ENCODE assay signal across 1 cellular context in the genomic region with DNA sequence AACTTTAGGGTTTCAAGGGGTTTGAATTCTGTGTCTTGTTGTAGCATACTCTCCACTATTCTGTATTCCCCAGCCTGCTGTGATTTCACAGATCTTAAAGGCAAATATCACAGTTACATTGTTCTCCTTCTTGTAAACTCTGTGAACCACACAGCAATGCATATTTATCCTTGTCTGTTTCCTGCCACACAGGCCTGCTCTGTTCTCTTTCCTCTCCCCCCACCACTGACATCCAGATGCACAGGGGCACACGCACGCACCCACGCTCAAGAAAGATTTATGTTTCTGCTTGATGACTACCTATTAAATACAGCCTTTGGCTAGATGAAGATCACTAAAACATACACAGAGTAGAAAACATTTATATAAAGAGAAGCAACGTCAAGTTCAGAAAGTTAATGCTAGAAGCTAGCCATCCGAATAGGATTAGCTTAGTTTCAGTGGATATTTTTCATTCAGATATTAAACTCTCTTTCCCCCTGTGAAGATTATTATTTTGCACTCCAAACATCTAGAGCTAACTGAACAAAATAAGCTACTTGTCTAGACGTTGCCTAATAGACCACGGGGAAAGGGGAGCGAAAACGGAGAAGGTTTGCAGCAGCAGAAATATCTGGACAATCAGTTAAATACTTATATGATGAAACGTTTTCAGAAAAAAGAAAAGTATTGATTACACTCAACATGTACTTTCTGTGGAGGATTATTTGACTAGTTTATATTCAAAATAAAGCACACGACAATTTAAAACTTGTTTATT.
TF ChIP-seq lines count a peak whose summit lies in the region.

No MANE protein-coding gene starts in this region.

TF ChIP-seq in neural cell, 6 proteins besides CTCF, POLR2A, EP300 and RAD21 (continued from another document):
- TF ChIP-seq, protein P1, sequence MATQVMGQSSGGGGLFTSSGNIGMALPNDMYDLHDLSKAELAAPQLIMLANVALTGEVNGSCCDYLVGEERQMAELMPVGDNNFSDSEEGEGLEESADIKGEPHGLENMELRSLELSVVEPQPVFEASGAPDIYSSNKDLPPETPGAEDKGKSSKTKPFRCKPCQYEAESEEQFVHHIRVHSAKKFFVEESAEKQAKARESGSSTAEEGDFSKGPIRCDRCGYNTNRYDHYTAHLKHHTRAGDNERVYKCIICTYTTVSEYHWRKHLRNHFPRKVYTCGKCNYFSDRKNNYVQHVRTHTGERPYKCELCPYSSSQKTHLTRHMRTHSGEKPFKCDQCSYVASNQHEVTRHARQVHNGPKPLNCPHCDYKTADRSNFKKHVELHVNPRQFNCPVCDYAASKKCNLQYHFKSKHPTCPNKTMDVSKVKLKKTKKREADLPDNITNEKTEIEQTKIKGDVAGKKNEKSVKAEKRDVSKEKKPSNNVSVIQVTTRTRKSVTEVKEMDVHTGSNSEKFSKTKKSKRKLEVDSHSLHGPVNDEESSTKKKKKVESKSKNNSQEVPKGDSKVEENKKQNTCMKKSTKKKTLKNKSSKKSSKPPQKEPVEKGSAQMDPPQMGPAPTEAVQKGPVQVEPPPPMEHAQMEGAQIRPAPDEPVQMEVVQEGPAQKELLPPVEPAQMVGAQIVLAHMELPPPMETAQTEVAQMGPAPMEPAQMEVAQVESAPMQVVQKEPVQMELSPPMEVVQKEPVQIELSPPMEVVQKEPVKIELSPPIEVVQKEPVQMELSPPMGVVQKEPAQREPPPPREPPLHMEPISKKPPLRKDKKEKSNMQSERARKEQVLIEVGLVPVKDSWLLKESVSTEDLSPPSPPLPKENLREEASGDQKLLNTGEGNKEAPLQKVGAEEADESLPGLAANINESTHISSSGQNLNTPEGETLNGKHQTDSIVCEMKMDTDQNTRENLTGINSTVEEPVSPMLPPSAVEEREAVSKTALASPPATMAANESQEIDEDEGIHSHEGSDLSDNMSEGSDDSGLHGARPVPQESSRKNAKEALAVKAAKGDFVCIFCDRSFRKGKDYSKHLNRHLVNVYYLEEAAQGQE (IDR thresholded peaks at IDR 0.05; ENCODE audit: borderline replicate concordance): no peak
- TF ChIP-seq EZH2 (IDR thresholded peaks at IDR 0.05; ENCODE audit: borderline replicate concordance, insufficient read depth, low read length, poor library complexity, severe bottlenecking) (no peak), SMC3 (conservative IDR thresholded peaks at IDR 0.05; ENCODE audit: poor library complexity) (no peak), MXI1 (conservative IDR thresholded peaks at IDR 0.05; ENCODE audit: poor library complexity, severe bottlenecking) (no peak), TAF1 (IDR thresholded peaks at IDR 0.05; ENCODE audit: low read depth) (no peak)
